ENCODE assay signal across 28 cellular contexts in the genomic region with DNA sequence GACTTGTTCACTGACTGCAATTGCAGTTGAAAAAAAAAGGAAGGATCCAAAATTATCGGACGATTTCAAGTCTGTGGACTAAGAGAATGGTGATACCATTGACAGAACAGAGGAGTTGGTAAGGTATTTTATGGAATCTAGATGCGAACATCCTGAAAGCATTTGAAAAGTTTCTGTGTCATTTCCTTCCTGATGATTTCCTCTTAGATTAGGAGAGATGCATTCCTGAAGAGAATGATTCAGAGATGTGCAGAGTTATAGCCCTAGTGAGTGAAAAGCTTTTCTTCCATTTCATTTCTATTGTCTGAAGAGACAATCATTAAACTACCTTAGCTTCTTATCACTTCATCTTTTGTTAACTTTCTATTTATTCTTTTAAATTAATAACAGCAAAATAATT.
DNase-seq lines count a peak whose midpoint lies in the region; ATAC-seq and TF ChIP-seq lines count a peak whose summit lies in the region.
"Had no signal": no experiment of that assay in that cellular context is flagged by ENCODE, and none has a peak within 500 bp of the region (broad histone marks: within the 10 kb centered on the region; RNA-seq: fewer than 3 reads in every experiment).

No MANE protein-coding gene starts in this region.

- no peak for TF ChIP-seq POLR2A in breast epithelium (IDR thresholded peaks at IDR 0.05)

- dilution Hi-C loops in mammary epithelial cell (cut with HindIII; ENCODE audit: low sequenced_read_pairs): no loop called here

- no peaks in the 10 kb centered on the region for H4K20me1 ChIP-seq in mammary epithelial cell (ENCODE audit: insufficient read depth, low read length)

- TF ChIP-seq CTCF in mammary epithelial cell (conservative IDR thresholded peaks at IDR 0.05 in 1 of 2, IDR thresholded peaks at IDR 0.05 in 1 of 2; ENCODE audit: extremely low read depth in 1 of 2, insufficient read depth in 1 of 2, low read depth in 1 of 2, low read length in 2 of 2) (no peak), breast epithelium (IDR thresholded peaks at IDR 0.05) (no peak), RWPE2 (IDR thresholded peaks at IDR 0.05; ENCODE audit: poor library complexity, severe bottlenecking) (no peak)

- H3K9ac ChIP-seq in mammary epithelial cell (ENCODE audit: insufficient read depth, low read length): no peak overlapping the region

- peak; percentile 30 for DNase-seq in mammary epithelial cell
- DNase-seq in breast epithelium (ENCODE audit: low spot score in 2 of 2): no peak
- no peak for DNase-seq in RWPE2 (ENCODE audit: low spot score)
- peak; percentile 41 for DNase-seq in glomerular endothelial cell (ENCODE audit: extremely low read depth, low read depth, low spot score)
- no peak for DNase-seq in islet precursor cell
- no peak for DNase-seq in ecto neural progenitor cell (ENCODE audit: low spot score)
- DNase-seq in left lobe of liver (ENCODE audit: low spot score): no peak
- DNase-seq: activated CD4-positive, alpha-beta T cell treated with anti-CD3 and anti-CD28 coated beads for 4 hours; activated CD8-positive, alpha-beta memory T cell treated with anti-CD3 and anti-CD28 coated beads for 24 hours; activated effector memory CD4-positive, alpha-beta T cell treated with anti-CD3 and anti-CD28 coated beads, Interleukin-2, amount 50 U/mL, for 16 hours; activated naive CD8-positive, alpha-beta T cell treated with anti-CD3 and anti-CD28 coated beads, Interleukin-2, amount 10 ng/mL, durations not matched to agents 7 days and 5 days; CD8-positive, alpha-beta T cell; GDM1; Kasumi-1; left colon; naive B cell; NCI-H1694; NCI-H510A; nucleus accumbens; Right ventricle myocardium superior had no signal

- peak overlapping the region; percentile 49 for H2AFZ ChIP-seq in mammary epithelial cell (ENCODE audit: low read depth, low read length)

- H3K27ac ChIP-seq in mammary epithelial cell (ENCODE audit: insufficient read depth, low read depth, low read length) (no peak overlapping the region), breast epithelium (no peak overlapping the region), RWPE2 (ENCODE audit: poor library complexity, severe bottlenecking) (peak overlapping the region; percentile 70)
- H3K27ac ChIP-seq: 22Rv1, HL-60, prostate gland, thoracic aorta, vagina, VCaP had no signal

- H3K79me2 ChIP-seq in mammary epithelial cell (ENCODE audit: insufficient read depth, low read length): no peaks in the 10 kb centered on the region

- H3K27me3 ChIP-seq in mammary epithelial cell (ENCODE audit: insufficient read depth, low read length) (no peaks in the 10 kb centered on the region), breast epithelium (no peaks in the 10 kb centered on the region), RWPE2 (ENCODE audit: insufficient read depth, poor library complexity, severe bottlenecking) (no peaks in the 10 kb centered on the region)
- H3K27me3 ChIP-seq: vagina had no signal

- H3K36me3 ChIP-seq in mammary epithelial cell (ENCODE audit: insufficient read depth, low read length) (no peaks in the 10 kb centered on the region), breast epithelium (no peaks in the 10 kb centered on the region), RWPE2 (ENCODE audit: low read depth) (no peaks in the 10 kb centered on the region)
- H3K36me3 ChIP-seq: prostate gland, thoracic aorta, vagina had no signal

- 83% methylated on average over 3 of the region's 3 CpGs for WGBS in mammary epithelial cell (ENCODE audit: low coverage, missing lambda C conversion rate)

- no peak overlapping the region for H3K4me3 ChIP-seq in mammary epithelial cell (replicated peaks in 1 of 3; ENCODE audit: insufficient read depth in 1 of 3, low read depth in 2 of 3, low read length in 3 of 3)
- H3K4me3 ChIP-seq in breast epithelium: no peak overlapping the region
- H3K4me3 ChIP-seq in RWPE2 (ENCODE audit: severe bottlenecking): no peak overlapping the region
- H3K4me3 ChIP-seq: prostate gland, thoracic aorta, vagina had no signal

- H3K4me1 ChIP-seq in mammary epithelial cell (ENCODE audit: insufficient read depth, low read length) (no peaks in the 10 kb centered on the region), breast epithelium (no peaks in the 10 kb centered on the region), RWPE2 (ENCODE audit: insufficient read depth, poor library complexity, severe bottlenecking) (peaks cover 8% of the 10 kb centered on the region)
- H3K4me1 ChIP-seq: prostate gland, vagina had no signal

- in situ Hi-C loops in mammary epithelial cell (cut with MboI; ENCODE audit: low sequenced_read_pairs in 2 of 2): no loop called here

- H3K9me3 ChIP-seq in mammary epithelial cell (replicated peaks; ENCODE audit: insufficient read depth, low read length) (no peaks in the 10 kb centered on the region), breast epithelium (no peaks in the 10 kb centered on the region), RWPE2 (ENCODE audit: severe bottlenecking) (no peaks in the 10 kb centered on the region)
- H3K9me3 ChIP-seq: prostate gland, thoracic aorta, vagina had no signal

- no peak overlapping the region for H3K4me2 ChIP-seq in mammary epithelial cell (ENCODE audit: insufficient read depth, low read depth, low read length)

- no TSS peak for BruUV-seq in mammary epithelial cell (replicated peaks; lab: Mats Ljungman, UMichigan)

- intact Hi-C loops in mammary epithelial cell (cut with micrococcal nuclease): no loop called here
- intact Hi-C loops in breast epithelium (cut with DNase I; ENCODE audit: low total_unique reads): loop anchor here (5.0 kb wide), 1 partner anchor 75 kb away; no protein-coding TSS in a partner anchor

- ATAC-seq in RWPE2 (ENCODE audit: low read depth): peak; percentile 86
- ATAC-seq in left lobe of liver: no peak
- ATAC-seq in GM21447 (IDR thresholded peaks at IDR 0.05; ENCODE audit: unreplicated experiment): no peak
- ATAC-seq: CD8-positive, alpha-beta T cell; HepG2; left colon had no signal

- CTCF ChIA-PET in mammary epithelial cell (lab: Charles Lee; ENCODE audit: low non-redundant PET): no interaction called here

Comparison
In these comparisons a context has a peak if more than half of its experiments do, and no peak if none do; other contexts are left out.
1. DNase-seq: peak in mammary epithelial cell (single experiment) and glomerular endothelial cell (single experiment); none in breast epithelium (0 of 2), RWPE2 (single experiment), islet precursor cell (single experiment), ecto neural progenitor cell (single experiment) and left lobe of liver (single experiment).